In the genomic region with DNA sequence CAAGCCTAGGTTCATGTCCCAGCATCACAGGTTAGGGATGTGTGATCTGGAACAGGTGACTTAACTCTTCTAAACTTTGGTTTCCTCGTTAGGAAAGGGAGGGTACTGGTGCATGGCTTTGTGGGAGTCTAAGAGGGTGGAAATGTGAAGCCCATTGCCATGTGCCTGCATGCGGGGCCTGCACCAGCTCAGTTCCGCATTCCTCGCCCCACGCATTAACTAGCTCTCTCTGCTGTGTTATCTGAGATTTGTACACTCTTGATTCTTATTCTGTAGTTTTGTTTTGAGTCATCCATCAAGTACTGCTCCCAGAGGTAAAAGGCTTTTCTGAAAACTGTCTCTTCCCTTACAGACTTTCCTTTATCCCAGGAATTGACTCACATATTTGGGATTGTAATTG, we compare ENCODE assay signal across 25 cellular contexts.
"Had no signal": no experiment of that assay in that cellular context is flagged by ENCODE, and none has a peak within 500 bp of the region (broad histone marks: within the 10 kb centered on the region; RNA-seq: fewer than 3 reads in every experiment).

No MANE protein-coding gene starts in this region.

- H3K4me3 Mint-ChIP-seq: activated naive CD8-positive, alpha-beta T cell treated with anti-CD3 and anti-CD28 coated beads for 36 hours; activated T-cell treated with anti-CD3 and anti-CD28 coated beads, Interleukin-2, amount 50 U/mL, for 24 hours; activated T-helper 17 cell treated with anti-CD3 and anti-CD28 coated beads, Interleukin-2, amount 50 U/mL, for 72 hours; nephron progenitor cell; stimulated activated effector memory CD8-positive, alpha-beta T cell treated with anti-CD3 and anti-CD28 coated beads, Interleukin-12 subunit alpha, Interleukin-12 subunit beta, amount 100 ng/mL, for 72 hours; stimulated activated naive CD8-positive, alpha-beta T cell treated with anti-CD3 and anti-CD28 coated beads, Interleukin-15, amount 100 ng/mL, for 72 hours had no signal

- H3K36me3 ChIP-seq: right lobe of liver, suprapubic skin, transverse colon, WERI-Rb-1 had no signal

- FAIRE-seq: small intestine, TTC549, urothelium cell line had no signal

- H3K27ac Mint-ChIP-seq: activated naive CD8-positive, alpha-beta T cell treated with anti-CD3 and anti-CD28 coated beads for 36 hours; activated T-cell treated with anti-CD3 and anti-CD28 coated beads, Interleukin-2, amount 50 U/mL, for 24 hours; activated T-helper 17 cell treated with anti-CD3 and anti-CD28 coated beads, Interleukin-2, amount 50 U/mL, for 72 hours; nephron progenitor cell; stimulated activated effector memory CD8-positive, alpha-beta T cell treated with anti-CD3 and anti-CD28 coated beads, Interleukin-12 subunit alpha, Interleukin-12 subunit beta, amount 100 ng/mL, for 72 hours; stimulated activated naive CD8-positive, alpha-beta T cell treated with anti-CD3 and anti-CD28 coated beads, Interleukin-15, amount 100 ng/mL, for 72 hours had no signal

- DNase-seq: activated CD4-positive, CD25-positive, alpha-beta regulatory T cell treated with anti-CD3 and anti-CD28 coated beads, Interleukin-2, amount 50 U/mL, for 72 hours; activated CD8-positive, alpha-beta memory T cell treated with anti-CD3 and anti-CD28 coated beads for 24 hours; activated CD8-positive, alpha-beta memory T cell treated with anti-CD3 and anti-CD28 coated beads, Interleukin-2, amount 50 U/mL, for 4 hours; activated naive CD4-positive, alpha-beta T cell; activated naive CD8-positive, alpha-beta T cell treated with anti-CD3 and anti-CD28 coated beads for 36 hours; activated T-cell treated with anti-CD3 and anti-CD28 coated beads, Interleukin-2, amount 50 U/mL, for 24 hours; amniotic stem cell; foreskin fibroblast; left ventricle myocardium superior; mammary epithelial cell; midbrain; nephron progenitor cell; right lobe of liver; small intestine; stimulated activated CD4-positive, alpha-beta T cell treated with anti-CD3 and anti-CD28 coated beads, Interleukin-2, amount 100 ng/mL, for 24 hours; stimulated activated naive CD8-positive, alpha-beta T cell treated with anti-CD3 and anti-CD28 coated beads, Interleukin-15, amount 100 ng/mL, for 72 hours; T-helper 1 cell; transverse colon; WERI-Rb-1 had no signal

- H3K4me3 ChIP-seq: right lobe of liver, suprapubic skin, transverse colon had no signal

- H3K4me1 Mint-ChIP-seq: activated naive CD8-positive, alpha-beta T cell treated with anti-CD3 and anti-CD28 coated beads for 36 hours; activated T-helper 17 cell treated with anti-CD3 and anti-CD28 coated beads, Interleukin-2, amount 50 U/mL, for 72 hours; stimulated activated effector memory CD8-positive, alpha-beta T cell treated with anti-CD3 and anti-CD28 coated beads, Interleukin-12 subunit alpha, Interleukin-12 subunit beta, amount 100 ng/mL, for 72 hours; stimulated activated naive CD8-positive, alpha-beta T cell treated with anti-CD3 and anti-CD28 coated beads, Interleukin-15, amount 100 ng/mL, for 72 hours had no signal

- H3K9me3 Mint-ChIP-seq: activated T-cell treated with anti-CD3 and anti-CD28 coated beads, Interleukin-2, amount 50 U/mL, for 24 hours; nephron progenitor cell had no signal

- ATAC-seq: activated T-helper 17 cell treated with anti-CD3 and anti-CD28 coated beads, Interleukin-2, amount 50 U/mL, for 72 hours; left ventricle myocardium superior; right lobe of liver; stimulated activated effector memory CD8-positive, alpha-beta T cell treated with anti-CD3 and anti-CD28 coated beads, Interleukin-12 subunit alpha, Interleukin-12 subunit beta, amount 100 ng/mL, for 72 hours; stimulated activated naive CD8-positive, alpha-beta T cell treated with anti-CD3 and anti-CD28 coated beads, Interleukin-15, amount 100 ng/mL, for 72 hours had no signal

- H3K36me3 Mint-ChIP-seq: activated naive CD8-positive, alpha-beta T cell treated with anti-CD3 and anti-CD28 coated beads for 36 hours; stimulated activated effector memory CD8-positive, alpha-beta T cell treated with anti-CD3 and anti-CD28 coated beads, Interleukin-12 subunit alpha, Interleukin-12 subunit beta, amount 100 ng/mL, for 72 hours had no signal

- H3K27ac ChIP-seq: epithelial cell of prostate, right lobe of liver, suprapubic skin, transverse colon, WERI-Rb-1 had no signal

- H3K4me1 ChIP-seq: right lobe of liver, suprapubic skin, transverse colon had no signal

- H3K27me3 ChIP-seq: right lobe of liver, suprapubic skin, transverse colon had no signal

- H3K9me3 ChIP-seq: right lobe of liver, suprapubic skin, transverse colon had no signal

- H3K27me3 Mint-ChIP-seq: activated naive CD8-positive, alpha-beta T cell treated with anti-CD3 and anti-CD28 coated beads for 36 hours; activated T-cell treated with anti-CD3 and anti-CD28 coated beads, Interleukin-2, amount 50 U/mL, for 24 hours; activated T-helper 17 cell treated with anti-CD3 and anti-CD28 coated beads, Interleukin-2, amount 50 U/mL, for 72 hours had no signal
